25 cellular contexts compared by ENCODE assay signal in genomic region chr7:111103136-111103535, GRCh38. TPM values are rescaled to one million over a fixed set of nuclear protein-coding genes. Genes with fewer than 3 reads are reported as not detected.
DNase-seq lines count a peak whose midpoint lies in the region; ATAC-seq, FAIRE-seq and TF ChIP-seq lines count a peak whose summit lies in the region.
"Had no signal": no experiment of that assay in that cellular context is flagged by ENCODE, and none has a peak within 500 bp of the region (broad histone marks: within the 10 kb centered on the region; RNA-seq: fewer than 3 reads in every experiment).

No MANE protein-coding gene starts in this region.

- intact Hi-C loops in HepG2 (cut with micrococcal nuclease; ENCODE audit: unreplicated experiment), result no loop called here
- intact Hi-C loops in right lobe of liver (cut with DNase I), result no loop called here
- intact Hi-C loops in kidney (cut with DNase I), result no loop called here

- WGBS in HepG2 (ENCODE audit: low lambda C conversion rate), result 49% methylated on average over 4 of the region's 4 CpGs
- WGBS in right lobe of liver (ENCODE audit: insufficient coverage, low coverage, low lambda C conversion rate, missing lambda C conversion rate), result 66% methylated on average over 4 of the region's 4 CpGs
- WGBS in tibial nerve, 2 donors, result 98% methylated on average over 4 of the region's 4 CpGs

- no peak for TF ChIP-seq RAD21 in HepG2 (CRISPR knock-in tag; IDR thresholded peaks at IDR 0.05)

- H3K79me2 ChIP-seq in HepG2 (ENCODE audit: insufficient read depth, low read length), result no peaks in the 10 kb centered on the region

- peaks cover 41% of the 10 kb centered on the region for H3K4me1 Mint-ChIP-seq in T-helper 1 cell treated with Interleukin-12 subunit alpha and Interleukin-12 subunit beta and Interleukin-4 antibody, amounts not matched to agents 30 μg/mL and 1 μg/mL, for 36 hours (ENCODE audit: low read depth)
- H3K4me1 Mint-ChIP-seq in activated naive CD8-positive, alpha-beta T cell treated with anti-CD3 and anti-CD28 coated beads for 36 hours, result peaks cover 88% of the 10 kb centered on the region

- no peak overlapping the region for H3K27ac Mint-ChIP-seq in T-helper 1 cell treated with Interleukin-12 subunit alpha and Interleukin-12 subunit beta and Interleukin-4 antibody, amounts not matched to agents 30 μg/mL and 1 μg/mL, for 36 hours
- H3K27ac Mint-ChIP-seq in activated naive CD8-positive, alpha-beta T cell treated with anti-CD3 and anti-CD28 coated beads for 36 hours, result peak overlapping the region; percentile 68
- H3K27ac Mint-ChIP-seq: HFFc6 had no signal

- H3K4me3 ChIP-seq in HepG2 (replicated peaks in 1 of 3; ENCODE audit: insufficient read depth in 1 of 3, low read depth in 2 of 3, low read length in 3 of 3) (no peak overlapping the region), right lobe of liver (no peak overlapping the region), tibial nerve (no peak overlapping the region), kidney (ENCODE audit: low read length in 2 of 2) (no peak overlapping the region)
- H3K4me3 ChIP-seq: BLaER1 treated with 17β-estradiol and CSF1 and Interleukin-3, amounts not matched to agents 10 nM and 100 nM; K562; MG63 had no signal

- CTCF ChIA-PET in HepG2 (lab: Yijun Ruan, JAX; ENCODE audit: low intra/inter-chr PET ratio, low total read pairs), result no interaction called here

- POLR2A ChIA-PET in HepG2 (lab: Yijun Ruan, JAX), result no interaction called here

- FAIRE-seq in HepG2 (lab: Jason Lieb, UNC) (no peak), kidney (lab: Jason Lieb, UNC) (no peak)
- FAIRE-seq: G401.6, K562 had no signal

- in situ Hi-C loops in HepG2 (cut with HindIII; ENCODE audit: extremely low pct_ligation_motif_present, low pct_unique_long_range_greater_than_20kb), result no loop called here

- no peaks in the 10 kb centered on the region for H3K4me1 ChIP-seq in HepG2 (ENCODE audit: insufficient read depth, low read length)
- H3K4me1 ChIP-seq in right lobe of liver, result peaks cover 0 to 8% (median 3%) of the 10 kb centered on the region in 4 donors
- peaks cover 0 to 30% (median 7%) of the 10 kb centered on the region in 4 donors for H3K4me1 ChIP-seq in tibial nerve
- H3K4me1 ChIP-seq in kidney (ENCODE audit: control insufficient read depth in 1 of 2, insufficient read depth in 1 of 2, low read depth in 1 of 2, low read length in 2 of 2), result no peaks in the 10 kb centered on the region

- ATAC-seq in HepG2 (no peak), right lobe of liver (no peak)
- ATAC-seq: K562, PC-3 had no signal

- H3K27me3 ChIP-seq in HepG2 (ENCODE audit: control insufficient read depth in 1 of 2, insufficient read depth in 2 of 2, low read length in 2 of 2) (no peaks in the 10 kb centered on the region), right lobe of liver (no peaks in the 10 kb centered on the region), tibial nerve (no peaks in the 10 kb centered on the region)
- H3K27me3 ChIP-seq: BLaER1 treated with 17β-estradiol and CSF1 and Interleukin-3, amounts not matched to agents 10 nM and 100 nM; MG63 had no signal

- BruUV-seq in HepG2 (replicated peaks; lab: Mats Ljungman, UMichigan), result no TSS peak

- H3K36me3 Mint-ChIP-seq in T-helper 1 cell treated with Interleukin-12 subunit alpha and Interleukin-12 subunit beta and Interleukin-4 antibody, amounts not matched to agents 30 μg/mL and 1 μg/mL, for 36 hours (ENCODE audit: low read depth), result peaks cover 57% of the 10 kb centered on the region
- H3K36me3 Mint-ChIP-seq in activated naive CD8-positive, alpha-beta T cell treated with anti-CD3 and anti-CD28 coated beads for 36 hours, result peaks cover 60% of the 10 kb centered on the region

- TF ChIP-seq CTCF in HepG2 (CRISPR knock-in tag; IDR thresholded peaks at IDR 0.05), result no peak
- TF ChIP-seq CTCF in right lobe of liver (IDR thresholded peaks at IDR 0.05), result no peak
- TF ChIP-seq CTCF in tibial nerve (IDR thresholded peaks at IDR 0.05), result no peak
- TF ChIP-seq CTCF in kidney (IDR thresholded peaks at IDR 0.05; ENCODE audit: borderline replicate concordance, extremely low read depth, insufficient read depth), result no peak

- H2AFZ ChIP-seq in HepG2 (ENCODE audit: low read length), result no peak overlapping the region

- H3K4me3 Mint-ChIP-seq in T-helper 1 cell treated with Interleukin-12 subunit alpha and Interleukin-12 subunit beta and Interleukin-4 antibody, amounts not matched to agents 30 μg/mL and 1 μg/mL, for 36 hours, result peak overlapping the region; percentile 6
- no peak overlapping the region for H3K4me3 Mint-ChIP-seq in activated naive CD8-positive, alpha-beta T cell treated with anti-CD3 and anti-CD28 coated beads for 36 hours
- H3K4me3 Mint-ChIP-seq: H9, HFFc6 had no signal

- H3K36me3 ChIP-seq in HepG2 (replicated peaks in 1 of 2; ENCODE audit: control insufficient read depth in 1 of 2, insufficient read depth in 2 of 2, low read length in 2 of 2), result no peaks in the 10 kb centered on the region
- no peaks in the 10 kb centered on the region for H3K36me3 ChIP-seq in right lobe of liver
- H3K36me3 ChIP-seq in tibial nerve, result no peaks in the 10 kb centered on the region
- H3K36me3 ChIP-seq in kidney (ENCODE audit: control insufficient read depth in 1 of 2, insufficient read depth in 2 of 2, low read length in 2 of 2), result no peaks in the 10 kb centered on the region
- H3K36me3 ChIP-seq: BLaER1 treated with 17β-estradiol and CSF1 and Interleukin-3, amounts not matched to agents 10 nM and 100 nM; MG63 had no signal

- H3K27ac ChIP-seq in HepG2 (ENCODE audit: extremely low read length, insufficient read depth, low read length), result no peak overlapping the region
- H3K27ac ChIP-seq in right lobe of liver, result no peak overlapping the region
- no peak overlapping the region for H3K27ac ChIP-seq in tibial nerve
- H3K27ac ChIP-seq in kidney (ENCODE audit: low read depth in 2 of 2, low read length in 2 of 2), result no peak overlapping the region
- H3K27ac ChIP-seq: 22Rv1; BLaER1 treated with 17β-estradiol and CSF1 and Interleukin-3, amounts not matched to agents 10 nM and 100 nM had no signal

- no peaks in the 10 kb centered on the region for H3K9me3 Mint-ChIP-seq in T-helper 1 cell treated with Interleukin-12 subunit alpha and Interleukin-12 subunit beta and Interleukin-4 antibody, amounts not matched to agents 30 μg/mL and 1 μg/mL, for 36 hours
- H3K9me3 Mint-ChIP-seq in activated naive CD8-positive, alpha-beta T cell treated with anti-CD3 and anti-CD28 coated beads for 36 hours, result no peaks in the 10 kb centered on the region
- H3K9me3 Mint-ChIP-seq: CD8-positive, alpha-beta memory T cell; H9; HFFc6 had no signal

- no peak overlapping the region for H3K4me2 ChIP-seq in HepG2 (ENCODE audit: low read depth, low read length)

- H4K20me1 ChIP-seq in HepG2 (ENCODE audit: insufficient read depth, low read length), result no peaks in the 10 kb centered on the region; the same call in 1 of the 2 replicates
- H4K20me1 ChIP-seq: BLaER1 treated with 17β-estradiol and CSF1 and Interleukin-3, amounts not matched to agents 10 nM and 100 nM had no signal

- H3K9me3 ChIP-seq in HepG2 (ENCODE audit: low read length), result no peaks in the 10 kb centered on the region
- no peaks in the 10 kb centered on the region for H3K9me3 ChIP-seq in right lobe of liver
- H3K9me3 ChIP-seq in tibial nerve, result no peaks in the 10 kb centered on the region
- H3K9me3 ChIP-seq in kidney (ENCODE audit: control insufficient read depth in 1 of 2, low read length in 2 of 2), result no peaks in the 10 kb centered on the region
- H3K9me3 ChIP-seq: BLaER1 treated with 17β-estradiol and CSF1 and Interleukin-3, amounts not matched to agents 10 nM and 100 nM; MG63 had no signal

- no peak overlapping the region for H3K9ac ChIP-seq in HepG2 (ENCODE audit: insufficient read depth, low read depth, low read length)
- no peak overlapping the region for H3K9ac ChIP-seq in kidney (ENCODE audit: low read length in 2 of 2)
- H3K9ac ChIP-seq: BLaER1 treated with 17β-estradiol and CSF1 and Interleukin-3, amounts not matched to agents 10 nM and 100 nM had no signal

- no peak for TF ChIP-seq POLR2A in HepG2 (IDR thresholded peaks at IDR 0.05; ENCODE audit: insufficient read depth in 1 of 2, low read depth in 2 of 2, low read length in 2 of 2)
- no peak for TF ChIP-seq POLR2A in right lobe of liver (IDR thresholded peaks at IDR 0.05)
- no peak for TF ChIP-seq POLR2A in tibial nerve (IDR thresholded peaks at IDR 0.05)

- TF ChIP-seq EP300 in HepG2 (IDR thresholded peaks at IDR 0.05; ENCODE audit: low read depth in 2 of 2, low read length in 2 of 2) (no peak), HepG2 (CRISPR knock-in tag; IDR thresholded peaks at IDR 0.05; ENCODE audit: borderline replicate concordance) (no peak), tibial nerve (IDR thresholded peaks at IDR 0.05) (no peak)

- no peaks in the 10 kb centered on the region for H3K27me3 Mint-ChIP-seq in T-helper 1 cell treated with Interleukin-12 subunit alpha and Interleukin-12 subunit beta and Interleukin-4 antibody, amounts not matched to agents 30 μg/mL and 1 μg/mL, for 36 hours (ENCODE audit: low read depth)
- H3K27me3 Mint-ChIP-seq in activated naive CD8-positive, alpha-beta T cell treated with anti-CD3 and anti-CD28 coated beads for 36 hours, result no peaks in the 10 kb centered on the region
- H3K27me3 Mint-ChIP-seq: CD8-positive, alpha-beta memory T cell had no signal

- DNase-seq in T-helper 1 cell (no peak), HepG2 (ENCODE audit: low spot score) (no peak), right lobe of liver (no peak), tibial nerve (ENCODE audit: low spot score in 2 of 2) (no peak), kidney (no peak), CD1c-positive myeloid dendritic cell (ENCODE audit: extremely low spot score) (no peak)
- no peak for DNase-seq in activated naive CD8-positive, alpha-beta T cell treated with anti-CD3 and anti-CD28 coated beads for 36 hours
- DNase-seq: ACHN; CD8-positive, alpha-beta memory T cell; H9; HFFc6; MG63; NCI-H1048; NCI-H1417 treated with DMSO at 0.1 percent for 48 hours; NCI-H187 treated with DMSO at 0.1 percent for 48 hours; NCI-H2107; NCI-H446 treated with DMSO at 0.1 percent for 48 hours; NCI-H526 treated with DMSO at 0.1 percent for 48 hours; PC-3; Right ventricle myocardium superior had no signal

RNA-seq across cellular contexts. Expression of gene LRRN3, which starts 12.2 kb away (rescaled TPM):
- 0.07 TPM in 1 of 2 replicates, not detected in the other for total RNA-seq in HepG2 (2016; rRNA removed; fragmentation: Illumina TruSeq; extraction: Trizol)
- not detected in 2 replicates for total RNA-seq in HepG2 (2016; cell fraction: cytosol; rRNA removed; fragmentation: Illumina TruSeq; extraction: Trizol; ENCODE audit: low read depth)
- total RNA-seq in HepG2 (2016; cell fraction: insoluble cytoplasmic fraction; rRNA removed; fragmentation: Illumina TruSeq; extraction: Trizol), result not detected in 2 replicates
- total RNA-seq in HepG2 (2016; cell fraction: membrane; rRNA removed; fragmentation: Illumina TruSeq; extraction: Trizol), result not detected in 2 replicates
- total RNA-seq in HepG2 (2016; cell fraction: nucleus; rRNA removed; fragmentation: Illumina TruSeq; extraction: Trizol), result not detected in 2 replicates
- not detected in 2 replicates for polyA plus RNA-seq in HepG2 (2011; rRNA removed)
- polyA plus RNA-seq in HepG2 (2011; cell fraction: cytosol; rRNA removed), result not detected in 2 replicates
- polyA plus RNA-seq in HepG2 (2011; cell fraction: nucleus; rRNA removed), result not detected in 2 replicates
- not detected in 2 replicates for polyA plus RNA-seq in HepG2 (2012)
- not detected in 2 replicates for polyA plus RNA-seq in HepG2 (2016; cell fraction: cytosol; fragmentation: Illumina TruSeq; extraction: Trizol; ENCODE audit: low read depth)
- polyA plus RNA-seq in HepG2 (2016; cell fraction: insoluble cytoplasmic fraction; fragmentation: Illumina TruSeq; extraction: Trizol; ENCODE audit: low read depth), result not detected in 2 replicates
- not detected in 2 replicates for polyA plus RNA-seq in HepG2 (2016; cell fraction: membrane; fragmentation: Illumina TruSeq; extraction: Trizol; ENCODE audit: low read depth)
- not detected in 2 replicates for polyA plus RNA-seq in HepG2 (2016; cell fraction: nucleus; fragmentation: Illumina TruSeq; extraction: Trizol; ENCODE audit: insufficient read depth, low read depth)
- polyA minus RNA-seq in HepG2 (2011; rRNA and poly(A)+ RNA removed; ENCODE audit: low replicate concordance), result not detected in 2 replicates
- polyA minus RNA-seq in HepG2 (2011; cell fraction: cytosol; rRNA and poly(A)+ RNA removed), result not detected in 2 replicates
- polyA minus RNA-seq in HepG2 (2011; cell fraction: nucleus; rRNA and poly(A)+ RNA removed), result 0.26 TPM in 1 of 2 replicates, not detected in the other
- under 1 TPM in 4 of 6 experiments, not detected in 2; 0.19 to 0.31 (median 0.22) TPM for total RNA-seq in right lobe of liver
- 10 to 100 TPM; 89.3 to 93.6 TPM for total RNA-seq in activated naive CD8-positive, alpha-beta T cell treated with anti-CD3 and anti-CD28 coated beads for 36 hours
- 1 to 10 TPM; 1.8 to 6.5 (median 3.8) TPM for total RNA-seq in tibial nerve
- 1.1 TPM for total RNA-seq in kidney
- polyA plus RNA-seq in kidney (ENCODE audit: insufficient read depth, low read depth, low replicate concordance), result 0.54 TPM
- total RNA-seq: PC-3 had no signal

Comparison
In these comparisons a context has a peak if more than half of its experiments do, and no peak if none do; other contexts are left out.
1. RNA of gene LRRN3, which starts 12.2 kb away (total RNA-seq): 89.3 to 93.6 TPM in activated naive CD8-positive, alpha-beta T cell treated with anti-CD3 and anti-CD28 coated beads for 36 hours; 1.8 to 6.5 TPM in tibial nerve, 1.1 TPM in kidney (single experiment), 0.19 to 0.31 TPM in right lobe of liver and 0.07 TPM in HepG2; every median in the first group is over 10 times any median in the second.